ENCODE assay signal across 8 cellular contexts in genomic region chr6:84422380-84422968, GRCh38.
DNase-seq lines count a peak whose midpoint lies in the region; ATAC-seq and TF ChIP-seq lines count a peak whose summit lies in the region.

No MANE protein-coding gene starts in this region.

- intact Hi-C loops in CD8-positive, alpha-beta T cell (cut with DNase I, micrococcal nuclease): no loop called here

- CTCF ChIA-PET in CD8-positive, alpha-beta T cell (lab: Charles Lee): no interaction called here

- TF ChIP-seq CTCF in GM06990 (IDR thresholded peaks at IDR 0.05; ENCODE audit: insufficient read depth, low read length, poor library complexity, severe bottlenecking): peak; percentile 70
- peak; percentile 81 for TF ChIP-seq CTCF in NB4 (IDR thresholded peaks at IDR 0.05; ENCODE audit: low read depth, low read length)
- peak; percentile 95 for TF ChIP-seq CTCF in brain microvascular endothelial cell (IDR thresholded peaks at IDR 0.05; ENCODE audit: low read depth, low read length, missing control alignments)
- TF ChIP-seq CTCF in CD8-positive, alpha-beta T cell (IDR thresholded peaks at IDR 0.05): no peak

- no peaks in the 10 kb centered on the region for H3K36me3 ChIP-seq in GM06990 (ENCODE audit: control insufficient read depth, insufficient read depth, low read length)
- H3K36me3 ChIP-seq in brain microvascular endothelial cell (replicated peaks): no peaks in the 10 kb centered on the region
- H3K36me3 ChIP-seq in CD8-positive, alpha-beta T cell (ENCODE audit: insufficient read depth, low read length): no peaks in the 10 kb centered on the region

- H3K9me3 ChIP-seq in CD8-positive, alpha-beta T cell (ENCODE audit: low read length): no peaks in the 10 kb centered on the region
- H3K9me3 ChIP-seq in T-helper 17 cell (ENCODE audit: control insufficient read depth, low read length, poor library complexity, severe bottlenecking): no peaks in the 10 kb centered on the region

- H3K27me3 ChIP-seq in GM06990 (replicated peaks; ENCODE audit: control insufficient read depth, insufficient read depth, low read length) (no peaks in the 10 kb centered on the region), brain microvascular endothelial cell (replicated peaks) (no peaks in the 10 kb centered on the region)
- H3K27me3 ChIP-seq in CD8-positive, alpha-beta T cell (ENCODE audit: insufficient read depth, low read length): no peaks in the 10 kb centered on the region

- H3K9me3 Mint-ChIP-seq in CD8-positive, alpha-beta T cell: no peaks in the 10 kb centered on the region

- no peak overlapping the region for H3K27ac Mint-ChIP-seq in CD8-positive, alpha-beta T cell
- no peak overlapping the region for H3K27ac Mint-ChIP-seq in T-helper 17 cell

- in situ Hi-C loops in brain microvascular endothelial cell (cut with HindIII; ENCODE audit: low pct_ligation_motif_present, low sequenced_read_pairs): no loop called here

- ATAC-seq in GM21786 (IDR thresholded peaks at IDR 0.05; ENCODE audit: unreplicated experiment) (peak; percentile 89), T-helper 17 cell (no peak)
- ATAC-seq in CD8-positive, alpha-beta T cell: no peak

- peaks cover 11% of the 10 kb centered on the region for H3K27me3 Mint-ChIP-seq in CD8-positive, alpha-beta T cell (ENCODE audit: low read depth)
- H3K27me3 Mint-ChIP-seq in T-helper 17 cell: no peaks in the 10 kb centered on the region

- no peaks in the 10 kb centered on the region for H3K4me1 Mint-ChIP-seq in CD8-positive, alpha-beta T cell (ENCODE audit: low read depth)
- no peaks in the 10 kb centered on the region for H3K4me1 Mint-ChIP-seq in T-helper 17 cell

- H3K4me3 Mint-ChIP-seq in CD8-positive, alpha-beta T cell: no peak overlapping the region
- H3K4me3 Mint-ChIP-seq in T-helper 17 cell: no peak overlapping the region

- H3K4me1 ChIP-seq in CD8-positive, alpha-beta T cell (ENCODE audit: insufficient read depth, low read length): no peaks in the 10 kb centered on the region

- no peak for TF ChIP-seq POLR2A in NB4 (IDR thresholded peaks at IDR 0.05; ENCODE audit: extremely low read depth, insufficient read length)

- DNase-seq in GM06990 (ENCODE audit: extremely low read depth, insufficient read length): peak; percentile 40
- peak; percentile 59 for DNase-seq in NB4 (ENCODE audit: low read depth)
- peak; percentile 82 for DNase-seq in brain microvascular endothelial cell
- DNase-seq in kidney tubule cell (ENCODE audit: low spot score): peak; percentile 37
- no peak for DNase-seq in cerebellum (ENCODE audit: low spot score)
- no peak for DNase-seq in CD8-positive, alpha-beta T cell
- no peak for DNase-seq in T-helper 17 cell

- peak overlapping the region; percentile 50 for H3K27ac ChIP-seq in brain microvascular endothelial cell
- no peak overlapping the region for H3K27ac ChIP-seq in CD8-positive, alpha-beta T cell (ENCODE audit: low read depth, low read length)

- POLR2A ChIA-PET in CD8-positive, alpha-beta T cell (lab: Charles Lee): no interaction called here

- no peaks in the 10 kb centered on the region for H3K36me3 Mint-ChIP-seq in CD8-positive, alpha-beta T cell
- no peaks in the 10 kb centered on the region for H3K36me3 Mint-ChIP-seq in T-helper 17 cell (ENCODE audit: low read depth)

- H3K4me3 ChIP-seq in GM06990 (replicated peaks; ENCODE audit: low read depth, low read length) (no peak overlapping the region), NB4 (ENCODE audit: low read depth, low read length) (no peak overlapping the region), brain microvascular endothelial cell (ENCODE audit: low read depth, low read length) (no peak overlapping the region)
- H3K4me3 ChIP-seq in CD8-positive, alpha-beta T cell (ENCODE audit: low read depth, low read length): no peak overlapping the region

Comparison
In these comparisons a context has a peak if more than half of its experiments do, and no peak if none do; other contexts are left out.
1. DNase-seq: peak in GM06990 (single experiment), NB4 (single experiment), brain microvascular endothelial cell (single experiment) and kidney tubule cell (single experiment); none in cerebellum (single experiment), CD8-positive, alpha-beta T cell (0 of 7) and T-helper 17 cell (0 of 3).